In genomic region chr12:108854453-108855283, GRCh38 we compare ENCODE assay signal across 1 cellular context.
TF ChIP-seq lines count a peak whose summit lies in the region.

No MANE protein-coding gene starts in this region.

TF ChIP-seq in GM12878, 131 proteins besides CTCF, POLR2A, EP300 and RAD21 (continued from another document and continues in another):
- TF ChIP-seq, protein P1, sequence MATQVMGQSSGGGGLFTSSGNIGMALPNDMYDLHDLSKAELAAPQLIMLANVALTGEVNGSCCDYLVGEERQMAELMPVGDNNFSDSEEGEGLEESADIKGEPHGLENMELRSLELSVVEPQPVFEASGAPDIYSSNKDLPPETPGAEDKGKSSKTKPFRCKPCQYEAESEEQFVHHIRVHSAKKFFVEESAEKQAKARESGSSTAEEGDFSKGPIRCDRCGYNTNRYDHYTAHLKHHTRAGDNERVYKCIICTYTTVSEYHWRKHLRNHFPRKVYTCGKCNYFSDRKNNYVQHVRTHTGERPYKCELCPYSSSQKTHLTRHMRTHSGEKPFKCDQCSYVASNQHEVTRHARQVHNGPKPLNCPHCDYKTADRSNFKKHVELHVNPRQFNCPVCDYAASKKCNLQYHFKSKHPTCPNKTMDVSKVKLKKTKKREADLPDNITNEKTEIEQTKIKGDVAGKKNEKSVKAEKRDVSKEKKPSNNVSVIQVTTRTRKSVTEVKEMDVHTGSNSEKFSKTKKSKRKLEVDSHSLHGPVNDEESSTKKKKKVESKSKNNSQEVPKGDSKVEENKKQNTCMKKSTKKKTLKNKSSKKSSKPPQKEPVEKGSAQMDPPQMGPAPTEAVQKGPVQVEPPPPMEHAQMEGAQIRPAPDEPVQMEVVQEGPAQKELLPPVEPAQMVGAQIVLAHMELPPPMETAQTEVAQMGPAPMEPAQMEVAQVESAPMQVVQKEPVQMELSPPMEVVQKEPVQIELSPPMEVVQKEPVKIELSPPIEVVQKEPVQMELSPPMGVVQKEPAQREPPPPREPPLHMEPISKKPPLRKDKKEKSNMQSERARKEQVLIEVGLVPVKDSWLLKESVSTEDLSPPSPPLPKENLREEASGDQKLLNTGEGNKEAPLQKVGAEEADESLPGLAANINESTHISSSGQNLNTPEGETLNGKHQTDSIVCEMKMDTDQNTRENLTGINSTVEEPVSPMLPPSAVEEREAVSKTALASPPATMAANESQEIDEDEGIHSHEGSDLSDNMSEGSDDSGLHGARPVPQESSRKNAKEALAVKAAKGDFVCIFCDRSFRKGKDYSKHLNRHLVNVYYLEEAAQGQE (IDR thresholded peaks at IDR 0.05; ENCODE audit: low read depth, low read length), result no peak
- TF ChIP-seq, protein P2, sequence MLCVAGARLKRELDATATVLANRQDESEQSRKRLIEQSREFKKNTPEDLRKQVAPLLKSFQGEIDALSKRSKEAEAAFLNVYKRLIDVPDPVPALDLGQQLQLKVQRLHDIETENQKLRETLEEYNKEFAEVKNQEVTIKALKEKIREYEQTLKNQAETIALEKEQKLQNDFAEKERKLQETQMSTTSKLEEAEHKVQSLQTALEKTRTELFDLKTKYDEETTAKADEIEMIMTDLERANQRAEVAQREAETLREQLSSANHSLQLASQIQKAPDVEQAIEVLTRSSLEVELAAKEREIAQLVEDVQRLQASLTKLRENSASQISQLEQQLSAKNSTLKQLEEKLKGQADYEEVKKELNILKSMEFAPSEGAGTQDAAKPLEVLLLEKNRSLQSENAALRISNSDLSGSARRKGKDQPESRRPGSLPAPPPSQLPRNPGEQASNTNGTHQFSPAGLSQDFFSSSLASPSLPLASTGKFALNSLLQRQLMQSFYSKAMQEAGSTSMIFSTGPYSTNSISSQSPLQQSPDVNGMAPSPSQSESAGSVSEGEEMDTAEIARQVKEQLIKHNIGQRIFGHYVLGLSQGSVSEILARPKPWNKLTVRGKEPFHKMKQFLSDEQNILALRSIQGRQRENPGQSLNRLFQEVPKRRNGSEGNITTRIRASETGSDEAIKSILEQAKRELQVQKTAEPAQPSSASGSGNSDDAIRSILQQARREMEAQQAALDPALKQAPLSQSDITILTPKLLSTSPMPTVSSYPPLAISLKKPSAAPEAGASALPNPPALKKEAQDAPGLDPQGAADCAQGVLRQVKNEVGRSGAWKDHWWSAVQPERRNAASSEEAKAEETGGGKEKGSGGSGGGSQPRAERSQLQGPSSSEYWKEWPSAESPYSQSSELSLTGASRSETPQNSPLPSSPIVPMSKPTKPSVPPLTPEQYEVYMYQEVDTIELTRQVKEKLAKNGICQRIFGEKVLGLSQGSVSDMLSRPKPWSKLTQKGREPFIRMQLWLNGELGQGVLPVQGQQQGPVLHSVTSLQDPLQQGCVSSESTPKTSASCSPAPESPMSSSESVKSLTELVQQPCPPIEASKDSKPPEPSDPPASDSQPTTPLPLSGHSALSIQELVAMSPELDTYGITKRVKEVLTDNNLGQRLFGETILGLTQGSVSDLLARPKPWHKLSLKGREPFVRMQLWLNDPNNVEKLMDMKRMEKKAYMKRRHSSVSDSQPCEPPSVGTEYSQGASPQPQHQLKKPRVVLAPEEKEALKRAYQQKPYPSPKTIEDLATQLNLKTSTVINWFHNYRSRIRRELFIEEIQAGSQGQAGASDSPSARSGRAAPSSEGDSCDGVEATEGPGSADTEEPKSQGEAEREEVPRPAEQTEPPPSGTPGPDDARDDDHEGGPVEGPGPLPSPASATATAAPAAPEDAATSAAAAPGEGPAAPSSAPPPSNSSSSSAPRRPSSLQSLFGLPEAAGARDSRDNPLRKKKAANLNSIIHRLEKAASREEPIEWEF (IDR thresholded peaks at IDR 0.05; ENCODE audit: insufficient replicate concordance, low read depth, low read length), result peak; percentile 89
- TF ChIP-seq IKZF1 (conservative IDR thresholded peaks at IDR 0.05) (peak; percentile 94), HDAC2 (IDR thresholded peaks at IDR 0.05) (peak; percentile 92), RELA (IDR thresholded peaks at IDR 0.05; ENCODE audit: borderline replicate concordance, partially characterized antibody) (peak; percentile 66), KDM1A (IDR thresholded peaks at IDR 0.05; ENCODE audit: borderline replicate concordance) (peak; percentile 55; the same call in 1 of the 2 replicates), IRF4 (IDR thresholded peaks at IDR 0.05; ENCODE audit: low read depth, low read length) (peak; percentile 91), ZNF24 (IDR thresholded peaks at IDR 0.05) (peak; percentile 63), ATF7 (IDR thresholded peaks at IDR 0.05; ENCODE audit: low read depth) (peak; percentile 93), JUND (IDR thresholded peaks at IDR 0.05; ENCODE audit: low read depth, low read length) (peak; percentile 51; the same call in 1 of the 2 replicates), TBL1XR1 (IDR thresholded peaks at IDR 0.05; ENCODE audit: low read depth, low read length) (peak; percentile 79; the same call in 1 of the 2 replicates), BCL11A (IDR thresholded peaks at IDR 0.05; ENCODE audit: low read depth, low read length) (peak; percentile 93), SRF (IDR thresholded peaks at IDR 0.05; ENCODE audit: low read depth in 2 of 2, low read length in 2 of 2) (0 out of 4 replicates have a peak, but pooled peaks of 1 of the 2 experiments have one; percentile 48), RCOR1 (conservative IDR thresholded peaks at IDR 0.05; ENCODE audit: low read depth, low read length) (0 out of 2 replicates have a peak, but pooled peaks have one; percentile 47), MEF2A (IDR thresholded peaks at IDR 0.05; ENCODE audit: insufficient read depth, low read depth, low read length) (0 out of 2 replicates have a peak, but pooled peaks have one; percentile 22), BCL3 (IDR thresholded peaks at IDR 0.05; ENCODE audit: borderline replicate concordance, insufficient read depth, low read depth, low read length, poor library complexity, severe bottlenecking) (peak; percentile 78), RELB (IDR thresholded peaks at IDR 0.05; ENCODE audit: low read depth) (peak; percentile 65; the same call in 1 of the 2 replicates), POLR2AphosphoS5 (IDR thresholded peaks at IDR 0.05; ENCODE audit: low read length) (peak; percentile 79), TCF12 (IDR thresholded peaks at IDR 0.05; ENCODE audit: low read depth, low read length) (peak; percentile 61; the same call in 1 of the 2 replicates), BCLAF1 (IDR thresholded peaks at IDR 0.05) (no peak), MTA3 (IDR thresholded peaks at IDR 0.05; ENCODE audit: borderline replicate concordance, low read length) (peak; percentile 53; the same call in 1 of the 2 replicates), POU2F2 (IDR thresholded peaks at IDR 0.05; ENCODE audit: borderline replicate concordance, low read depth, low read length) (peak; percentile 63; the same call in 1 of the 3 replicates), NBN (IDR thresholded peaks at IDR 0.05) (peak; percentile 74), POLR2AphosphoS2 (IDR thresholded peaks at IDR 0.05; ENCODE audit: low read depth, low read length) (no peak), FOS (IDR thresholded peaks at IDR 0.05; ENCODE audit: borderline replicate concordance, extremely low read depth, insufficient read length) (no peak), CREB1 (IDR thresholded peaks at IDR 0.05; ENCODE audit: low read depth) (peak; percentile 91), IKZF2 (IDR thresholded peaks at IDR 0.05) (peak; percentile 86 to 90)
- TF ChIP-seq, protein P3, sequence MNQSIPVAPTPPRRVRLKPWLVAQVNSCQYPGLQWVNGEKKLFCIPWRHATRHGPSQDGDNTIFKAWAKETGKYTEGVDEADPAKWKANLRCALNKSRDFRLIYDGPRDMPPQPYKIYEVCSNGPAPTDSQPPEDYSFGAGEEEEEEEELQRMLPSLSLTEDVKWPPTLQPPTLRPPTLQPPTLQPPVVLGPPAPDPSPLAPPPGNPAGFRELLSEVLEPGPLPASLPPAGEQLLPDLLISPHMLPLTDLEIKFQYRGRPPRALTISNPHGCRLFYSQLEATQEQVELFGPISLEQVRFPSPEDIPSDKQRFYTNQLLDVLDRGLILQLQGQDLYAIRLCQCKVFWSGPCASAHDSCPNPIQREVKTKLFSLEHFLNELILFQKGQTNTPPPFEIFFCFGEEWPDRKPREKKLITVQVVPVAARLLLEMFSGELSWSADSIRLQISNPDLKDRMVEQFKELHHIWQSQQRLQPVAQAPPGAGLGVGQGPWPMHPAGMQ (IDR thresholded peaks at IDR 0.05; ENCODE audit: borderline replicate concordance), result no peak
- TF ChIP-seq, protein P4, sequence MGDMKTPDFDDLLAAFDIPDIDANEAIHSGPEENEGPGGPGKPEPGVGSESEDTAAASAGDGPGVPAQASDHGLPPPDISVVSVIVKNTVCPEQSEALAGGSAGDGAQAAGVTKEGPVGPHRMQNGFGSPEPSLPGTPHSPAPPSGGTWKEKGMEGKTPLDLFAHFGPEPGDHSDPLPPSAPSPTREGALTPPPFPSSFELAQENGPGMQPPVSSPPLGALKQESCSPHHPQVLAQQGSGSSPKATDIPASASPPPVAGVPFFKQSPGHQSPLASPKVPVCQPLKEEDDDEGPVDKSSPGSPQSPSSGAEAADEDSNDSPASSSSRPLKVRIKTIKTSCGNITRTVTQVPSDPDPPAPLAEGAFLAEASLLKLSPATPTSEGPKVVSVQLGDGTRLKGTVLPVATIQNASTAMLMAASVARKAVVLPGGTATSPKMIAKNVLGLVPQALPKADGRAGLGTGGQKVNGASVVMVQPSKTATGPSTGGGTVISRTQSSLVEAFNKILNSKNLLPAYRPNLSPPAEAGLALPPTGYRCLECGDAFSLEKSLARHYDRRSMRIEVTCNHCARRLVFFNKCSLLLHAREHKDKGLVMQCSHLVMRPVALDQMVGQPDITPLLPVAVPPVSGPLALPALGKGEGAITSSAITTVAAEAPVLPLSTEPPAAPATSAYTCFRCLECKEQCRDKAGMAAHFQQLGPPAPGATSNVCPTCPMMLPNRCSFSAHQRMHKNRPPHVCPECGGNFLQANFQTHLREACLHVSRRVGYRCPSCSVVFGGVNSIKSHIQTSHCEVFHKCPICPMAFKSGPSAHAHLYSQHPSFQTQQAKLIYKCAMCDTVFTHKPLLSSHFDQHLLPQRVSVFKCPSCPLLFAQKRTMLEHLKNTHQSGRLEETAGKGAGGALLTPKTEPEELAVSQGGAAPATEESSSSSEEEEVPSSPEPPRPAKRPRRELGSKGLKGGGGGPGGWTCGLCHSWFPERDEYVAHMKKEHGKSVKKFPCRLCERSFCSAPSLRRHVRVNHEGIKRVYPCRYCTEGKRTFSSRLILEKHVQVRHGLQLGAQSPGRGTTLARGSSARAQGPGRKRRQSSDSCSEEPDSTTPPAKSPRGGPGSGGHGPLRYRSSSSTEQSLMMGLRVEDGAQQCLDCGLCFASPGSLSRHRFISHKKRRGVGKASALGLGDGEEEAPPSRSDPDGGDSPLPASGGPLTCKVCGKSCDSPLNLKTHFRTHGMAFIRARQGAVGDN (IDR thresholded peaks at IDR 0.05), result peak; percentile 74
- TF ChIP-seq, protein P5, sequence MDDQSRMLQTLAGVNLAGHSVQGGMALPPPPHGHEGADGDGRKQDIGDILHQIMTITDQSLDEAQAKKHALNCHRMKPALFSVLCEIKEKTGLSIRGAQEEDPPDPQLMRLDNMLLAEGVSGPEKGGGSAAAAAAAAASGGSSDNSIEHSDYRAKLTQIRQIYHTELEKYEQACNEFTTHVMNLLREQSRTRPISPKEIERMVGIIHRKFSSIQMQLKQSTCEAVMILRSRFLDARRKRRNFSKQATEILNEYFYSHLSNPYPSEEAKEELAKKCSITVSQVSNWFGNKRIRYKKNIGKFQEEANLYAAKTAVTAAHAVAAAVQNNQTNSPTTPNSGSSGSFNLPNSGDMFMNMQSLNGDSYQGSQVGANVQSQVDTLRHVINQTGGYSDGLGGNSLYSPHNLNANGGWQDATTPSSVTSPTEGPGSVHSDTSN (IDR thresholded peaks at IDR 0.05; ENCODE audit: insufficient replicate concordance, low read depth, low read length), result peak; percentile 16
